In the genomic region with DNA sequence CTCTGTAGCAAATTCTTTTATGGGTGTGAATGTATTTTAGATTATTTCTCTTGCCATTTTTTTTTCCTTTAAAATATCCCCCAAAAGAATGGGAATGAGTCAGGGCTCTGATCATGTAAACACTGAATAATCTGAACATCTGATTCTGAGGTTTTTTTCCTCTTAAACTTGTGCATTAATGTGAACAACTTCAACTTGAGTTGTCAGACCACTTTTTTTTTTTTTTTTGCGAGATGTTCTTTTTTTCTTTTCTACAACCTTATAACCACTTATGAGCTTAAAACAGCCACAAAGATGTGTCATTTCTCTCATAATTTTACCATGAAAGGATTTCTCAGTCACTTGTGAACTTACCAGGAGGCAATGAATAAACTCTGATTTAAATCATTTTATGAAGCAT, we compare ENCODE assay signal across 17 cellular contexts.
"Had no signal": no experiment of that assay in that cellular context is flagged by ENCODE, and none has a peak within 500 bp of the region (broad histone marks: within the 10 kb centered on the region; RNA-seq: fewer than 3 reads in every experiment).

No MANE protein-coding gene starts in this region.

- H3K36me3 ChIP-seq: right atrium auricular region, thyroid gland had no signal

- H3K4me3 ChIP-seq: lung, right atrium auricular region, thyroid gland had no signal

- H3K4me1 ChIP-seq: right atrium auricular region, thyroid gland had no signal

- H3K9me3 Mint-ChIP-seq: type B pancreatic cell had no signal

- H3K4me3 Mint-ChIP-seq: naive thymus-derived CD4-positive, alpha-beta T cell; nephron progenitor cell; type B pancreatic cell had no signal

- H3K27ac Mint-ChIP-seq: naive thymus-derived CD4-positive, alpha-beta T cell; nephron progenitor cell; type B pancreatic cell had no signal

- H3K4me1 Mint-ChIP-seq: naive thymus-derived CD4-positive, alpha-beta T cell had no signal

- H3K36me3 Mint-ChIP-seq: type B pancreatic cell had no signal

- H3K27ac ChIP-seq: right atrium auricular region, thyroid gland had no signal

- H3K27me3 ChIP-seq: right atrium auricular region, thyroid gland had no signal

- FAIRE-seq: endometrium, small intestine, urothelium cell line had no signal

- H3K9me3 ChIP-seq: right atrium auricular region, thyroid gland had no signal

- DNase-seq: effector memory CD4-positive, alpha-beta T cell; left colon; left ventricle myocardium superior; mesendoderm; naive thymus-derived CD4-positive, alpha-beta T cell; nephron progenitor cell; posterior cingulate gyrus; small intestine; stimulated activated CD4-positive, alpha-beta T cell treated with anti-CD3 and anti-CD28 coated beads, Interleukin-2, amount 100 ng/mL, for 48 hours; stimulated activated naive CD4-positive, alpha-beta T cell treated with Interleukin-2 at 50 U/mL for 16 hours; thyroid gland had no signal

- ATAC-seq: esophagus mucosa; left colon; left ventricle myocardium superior; naive thymus-derived CD4-positive, alpha-beta T cell had no signal

- H3K27me3 Mint-ChIP-seq: type B pancreatic cell had no signal
